Comparison of ENCODE assay signal across 8 cellular contexts in the genomic region with DNA sequence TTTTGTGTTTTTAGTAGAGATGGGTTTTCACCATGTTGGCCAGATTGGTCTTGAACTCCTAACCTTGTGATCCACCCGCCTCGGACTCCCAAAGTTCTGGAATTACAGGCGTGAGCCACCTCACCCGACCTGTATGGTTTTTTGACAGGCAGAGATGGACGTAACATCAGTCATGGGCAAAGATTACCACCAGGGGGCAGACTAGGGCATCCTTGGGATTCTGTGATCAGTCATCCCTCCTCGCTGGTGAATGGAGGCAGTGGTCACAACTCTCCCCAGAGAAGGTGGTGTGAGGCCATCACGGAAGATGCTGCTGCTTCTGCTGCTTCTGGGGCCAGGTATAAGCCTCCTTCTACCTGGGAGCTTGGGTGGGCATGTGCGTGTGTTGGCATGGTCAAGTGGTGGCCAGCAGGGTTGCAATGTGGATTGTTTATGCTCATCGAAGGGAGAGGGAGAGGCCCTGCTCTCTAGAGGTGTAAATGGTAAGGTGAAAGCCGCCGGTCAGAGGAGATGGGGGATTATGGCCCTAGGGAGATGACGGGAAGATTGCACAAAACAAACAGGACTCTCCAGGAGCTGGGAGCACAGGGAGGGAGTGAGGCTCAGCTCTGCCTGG.
A peak's percentile ranks its signal among the peaks of the same experiment; 100 is the strongest.
DNase-seq lines count a peak whose midpoint lies in the region; ATAC-seq and TF ChIP-seq lines count a peak whose summit lies in the region.

No MANE protein-coding gene starts in this region.

- H3K27ac ChIP-seq in HCT116 (ENCODE audit: low read depth, low read length) (no peak overlapping the region), upper lobe of right lung (no peak overlapping the region)

- no peak overlapping the region for H2AFZ ChIP-seq in HCT116 (ENCODE audit: low read depth, low read length, poor library complexity, severe bottlenecking)

- RAD21 ChIA-PET in HCT116 (lab: Charles Lee; ENCODE audit: low non-redundant PET in 1 of 2, low total read pairs in 2 of 2, uncharacterized antibody in 2 of 2, unreplicated experiment in 2 of 2) = no interaction called here

- H3K9me2 ChIP-seq in HCT116 (ENCODE audit: insufficient read depth) = no peaks in the 10 kb centered on the region

- H3K36me3 ChIP-seq in HCT116 (ENCODE audit: control insufficient read depth in 1 of 2, insufficient read depth in 2 of 2, low read length in 2 of 2) (no peaks in the 10 kb centered on the region), upper lobe of right lung (no peaks in the 10 kb centered on the region)

- no peaks in the 10 kb centered on the region for H4K20me1 ChIP-seq in HCT116 (ENCODE audit: insufficient read depth)

- no TSS peak for BruUV-seq in HCT116 (replicated peaks; lab: Mats Ljungman, UMichigan)

- H3K9me3 ChIP-seq in HCT116 (ENCODE audit: control insufficient read depth in 1 of 2, insufficient read depth in 1 of 2, low read depth in 1 of 2, low read length in 2 of 2) (no peaks in the 10 kb centered on the region), upper lobe of right lung (no peaks in the 10 kb centered on the region)

- peak; percentile 37; the same call in 1 of the 2 replicates for TF ChIP-seq RAD21 in HCT116 (IDR thresholded peaks at IDR 0.05; ENCODE audit: low read depth)

- POLR2A ChIA-PET in HCT116 (lab: Charles Lee) = no interaction called here

- CTCF ChIA-PET in HCT116 (lab: Charles Lee) = interaction anchor here (1.5 to 1.9 kb wide), 4 partner anchors 18 to 185 kb away, joined by 4 to 6 read pairs (median 5); no protein-coding TSS in a partner anchor

- no peaks in the 10 kb centered on the region for H3K27me3 ChIP-seq in HCT116 (ENCODE audit: insufficient read depth, low read length)
- H3K27me3 ChIP-seq in upper lobe of right lung = peaks cover 6% of the 10 kb centered on the region

- no peak overlapping the region for H3K4me2 ChIP-seq in HCT116 (ENCODE audit: low read length)

- TF ChIP-seq POLR2A in HCT116 (IDR thresholded peaks at IDR 0.05; ENCODE audit: borderline replicate concordance, extremely low read depth, insufficient read depth, insufficient read length) = no peak

- peak; percentile 62 to 76 (median 72); a peak in 5 of 6 replicates for TF ChIP-seq CTCF in HCT116 (IDR thresholded peaks at IDR 0.05 in 2 of 3, conservative IDR thresholded peaks at IDR 0.05 in 1 of 3; ENCODE audit: borderline replicate concordance in 1 of 3, insufficient read depth in 1 of 3, low read depth in 2 of 3, low read length in 2 of 3)
- TF ChIP-seq CTCF in omental fat pad (IDR thresholded peaks at IDR 0.05) = no peak
- peak; percentile 66 for TF ChIP-seq CTCF in upper lobe of right lung (IDR thresholded peaks at IDR 0.05)

- H3K4me1 ChIP-seq in HCT116 (ENCODE audit: control insufficient read depth in 1 of 2, insufficient read depth in 2 of 2, low read length in 2 of 2) (peaks cover 0 to 4% of the 10 kb centered on the region in 2 experiments; a peak in 1 of 4 replicates), upper lobe of right lung (no peaks in the 10 kb centered on the region)

- H3K9ac ChIP-seq in HCT116 (ENCODE audit: low read length) = no peak overlapping the region

- intact Hi-C loops in HCT116 (cut with micrococcal nuclease) (no loop called here), upper lobe of right lung (cut with DNase I) (loop anchor here (10.0 kb wide), 1 partner anchor 158 kb away; no protein-coding TSS in a partner anchor)

- no peaks in the 10 kb centered on the region for H3K79me2 ChIP-seq in HCT116 (ENCODE audit: insufficient read depth, low read length)

- DNase-seq in NCI-H345 (lab: John Stamatoyannopoulos, UW) (peak; percentile 6), NCI-H345 treated with DMSO at 0.1 percent for 48 hours (lab: John Stamatoyannopoulos, UW; ENCODE audit: unreplicated experiment) (no peak), HCT116 (ENCODE audit: low read depth, low spot score) (peak; percentile 56), NCI-H1930 (lab: John Stamatoyannopoulos, UW) (peak; percentile 13 to 55), omental fat pad (ENCODE audit: low spot score) (peak; percentile 52), upper lobe of right lung (no peak)
- DNase-seq in activated CD8-positive, alpha-beta memory T cell treated with anti-CD3 and anti-CD28 coated beads for 24 hours = peak; percentile 82

- H3K4me3 ChIP-seq in HCT116 (replicated peaks in 1 of 2; ENCODE audit: low read depth in 1 of 2, low read length in 2 of 2) = no peak overlapping the region
- H3K4me3 ChIP-seq in upper lobe of right lung = no peak overlapping the region

- ATAC-seq in HCT116 = peak; percentile 98
- peak; percentile 73 for ATAC-seq in esophagus mucosa
- ATAC-seq in omental fat pad (ENCODE audit: low FRiP score) = no peak
- peak; percentile 88 for ATAC-seq in upper lobe of right lung

TF ChIP-seq in HCT116, 20 proteins besides CTCF, POLR2A, EP300 and RAD21:
- TF ChIP-seq, protein P1, sequence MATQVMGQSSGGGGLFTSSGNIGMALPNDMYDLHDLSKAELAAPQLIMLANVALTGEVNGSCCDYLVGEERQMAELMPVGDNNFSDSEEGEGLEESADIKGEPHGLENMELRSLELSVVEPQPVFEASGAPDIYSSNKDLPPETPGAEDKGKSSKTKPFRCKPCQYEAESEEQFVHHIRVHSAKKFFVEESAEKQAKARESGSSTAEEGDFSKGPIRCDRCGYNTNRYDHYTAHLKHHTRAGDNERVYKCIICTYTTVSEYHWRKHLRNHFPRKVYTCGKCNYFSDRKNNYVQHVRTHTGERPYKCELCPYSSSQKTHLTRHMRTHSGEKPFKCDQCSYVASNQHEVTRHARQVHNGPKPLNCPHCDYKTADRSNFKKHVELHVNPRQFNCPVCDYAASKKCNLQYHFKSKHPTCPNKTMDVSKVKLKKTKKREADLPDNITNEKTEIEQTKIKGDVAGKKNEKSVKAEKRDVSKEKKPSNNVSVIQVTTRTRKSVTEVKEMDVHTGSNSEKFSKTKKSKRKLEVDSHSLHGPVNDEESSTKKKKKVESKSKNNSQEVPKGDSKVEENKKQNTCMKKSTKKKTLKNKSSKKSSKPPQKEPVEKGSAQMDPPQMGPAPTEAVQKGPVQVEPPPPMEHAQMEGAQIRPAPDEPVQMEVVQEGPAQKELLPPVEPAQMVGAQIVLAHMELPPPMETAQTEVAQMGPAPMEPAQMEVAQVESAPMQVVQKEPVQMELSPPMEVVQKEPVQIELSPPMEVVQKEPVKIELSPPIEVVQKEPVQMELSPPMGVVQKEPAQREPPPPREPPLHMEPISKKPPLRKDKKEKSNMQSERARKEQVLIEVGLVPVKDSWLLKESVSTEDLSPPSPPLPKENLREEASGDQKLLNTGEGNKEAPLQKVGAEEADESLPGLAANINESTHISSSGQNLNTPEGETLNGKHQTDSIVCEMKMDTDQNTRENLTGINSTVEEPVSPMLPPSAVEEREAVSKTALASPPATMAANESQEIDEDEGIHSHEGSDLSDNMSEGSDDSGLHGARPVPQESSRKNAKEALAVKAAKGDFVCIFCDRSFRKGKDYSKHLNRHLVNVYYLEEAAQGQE (IDR thresholded peaks at IDR 0.05; ENCODE audit: low read depth) = no peak
- no peak for TF ChIP-seq TCF7L2 (IDR thresholded peaks at IDR 0.05; ENCODE audit: borderline replicate concordance, extremely low read depth, insufficient read depth, insufficient read length)
- TF ChIP-seq SP1 (IDR thresholded peaks at IDR 0.05; ENCODE audit: low read depth) = no peak
- TF ChIP-seq, protein P2, sequence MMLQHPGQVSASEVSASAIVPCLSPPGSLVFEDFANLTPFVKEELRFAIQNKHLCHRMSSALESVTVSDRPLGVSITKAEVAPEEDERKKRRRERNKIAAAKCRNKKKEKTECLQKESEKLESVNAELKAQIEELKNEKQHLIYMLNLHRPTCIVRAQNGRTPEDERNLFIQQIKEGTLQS (IDR thresholded peaks at IDR 0.05) = no peak
- no peak for TF ChIP-seq EGR1 (IDR thresholded peaks at IDR 0.05; ENCODE audit: low read depth)
- TF ChIP-seq CBX3 (IDR thresholded peaks at IDR 0.05; ENCODE audit: low read depth) = no peak
- TF ChIP-seq EZH2phosphoT487 (IDR thresholded peaks at IDR 0.05; ENCODE audit: borderline replicate concordance) = no peak
- no peak for TF ChIP-seq SRF (IDR thresholded peaks at IDR 0.05; ENCODE audit: low read depth)
- TF ChIP-seq JUND (IDR thresholded peaks at IDR 0.05) = no peak
- no peak for TF ChIP-seq ZFX (IDR thresholded peaks at IDR 0.05)
- no peak for TF ChIP-seq EZH2 (IDR thresholded peaks at IDR 0.05)
- TF ChIP-seq SIN3A (IDR thresholded peaks at IDR 0.05; ENCODE audit: low read depth) = no peak
- TF ChIP-seq CEBPB (IDR thresholded peaks at IDR 0.05; ENCODE audit: low read depth) = no peak
- no peak for TF ChIP-seq ELF1 (IDR thresholded peaks at IDR 0.05; ENCODE audit: borderline replicate concordance, low read depth)
- no peak for TF ChIP-seq YY1 (IDR thresholded peaks at IDR 0.05; ENCODE audit: extremely low read depth, insufficient replicate concordance, low read depth, low read length)
TF ChIP-seq in HCT116: peak in this region for 0.

Comparison
In these comparisons a context has a peak if more than half of its experiments do, and no peak if none do; other contexts are left out.
1. DNase-seq: peak in NCI-H345 (single experiment), HCT116 (single experiment), NCI-H1930 (2 of 2), activated CD8-positive, alpha-beta memory T cell treated with anti-CD3 and anti-CD28 coated beads for 24 hours (single experiment) and omental fat pad (single experiment); none in NCI-H345 treated with DMSO at 0.1 percent for 48 hours (single experiment) and upper lobe of right lung (single experiment).
2. CTCF ChIP-seq: peak in HCT116 (3 of 3) and upper lobe of right lung (single experiment); none in omental fat pad (0 of 3).